8 cellular contexts compared by ENCODE assay signal in genomic region chr7:44769381-44770209, GRCh38. TPM values are rescaled to one million over a fixed set of nuclear protein-coding genes. Genes with fewer than 3 reads are reported as not detected.
DNase-seq lines count a peak whose midpoint lies in the region; ATAC-seq and TF ChIP-seq lines count a peak whose summit lies in the region.

No MANE protein-coding gene starts in this region.

- H3K4me3 ChIP-seq in astrocyte of the spinal cord (ENCODE audit: low read depth, low read length) (no peak overlapping the region), liver (ENCODE audit: low read depth in 1 of 3, low read length in 3 of 3) (no peak overlapping the region), upper lobe of left lung (peak overlapping the region in 1 of 4 donors; percentile 13)

- WGBS in liver: 47% methylated on average over 17 of the region's 17 CpGs
- WGBS in upper lobe of left lung, 2 donors: 39 to 41% methylated on average over 15 to 17 of the region's 17 CpGs

- H3K9ac ChIP-seq in liver (ENCODE audit: low read depth in 1 of 2, low read length in 2 of 2): peak overlapping the region in 1 of 2 donors; percentile 31

- peak in 1 of 2 donors; percentile 35 for TF ChIP-seq RAD21 in liver (IDR thresholded peaks at IDR 0.05)

- peaks cover 4 to 22% (median 7%) of the 10 kb centered on the region in 4 donors for H3K36me3 ChIP-seq in liver (ENCODE audit: control insufficient read depth in 4 of 4, insufficient read depth in 3 of 4, low read depth in 1 of 4, low read length in 3 of 4)
- H3K36me3 ChIP-seq in upper lobe of left lung: peaks cover 15 to 36% (median 30%) of the 10 kb centered on the region in 4 donors

- peaks cover 9 to 47% (median 43%) of the 10 kb centered on the region in 4 donors for H3K4me1 ChIP-seq in liver (ENCODE audit: control insufficient read depth in 4 of 4, insufficient read depth in 4 of 4, low read length in 3 of 4)
- H3K4me1 ChIP-seq in upper lobe of left lung: peaks cover 32 to 37% (median 34%) of the 10 kb centered on the region in 4 donors

- TF ChIP-seq EP300 in upper lobe of left lung (IDR thresholded peaks at IDR 0.05): no peak

- H3K27me3 ChIP-seq in liver (ENCODE audit: control insufficient read depth in 4 of 4, insufficient read depth in 4 of 4, low read length in 3 of 4) (no peaks in the 10 kb centered on the region), upper lobe of left lung (no peaks in the 10 kb centered on the region)

- TF ChIP-seq POLR2A in upper lobe of left lung (IDR thresholded peaks at IDR 0.05): peak in 1 of 4 donors; percentile 10

- TF ChIP-seq CTCF in astrocyte of the spinal cord (IDR thresholded peaks at IDR 0.05; ENCODE audit: low read depth, low read length): no peak
- no peak for TF ChIP-seq CTCF in liver (IDR thresholded peaks at IDR 0.05; ENCODE audit: low read depth, low read length, missing input control)
- no peak for TF ChIP-seq CTCF in upper lobe of left lung (IDR thresholded peaks at IDR 0.05)

- no peaks in the 10 kb centered on the region for H3K9me3 ChIP-seq in liver (ENCODE audit: control insufficient read depth in 4 of 4, low read length in 3 of 4)
- no peaks in the 10 kb centered on the region for H3K9me3 ChIP-seq in upper lobe of left lung

- peak; percentile 69 for DNase-seq in EL
- peak; percentile 35 for DNase-seq in HK-2 (ENCODE audit: unreplicated experiment)
- peak; percentile 64 for DNase-seq in astrocyte of the spinal cord (ENCODE audit: low read depth, low spot score)
- DNase-seq in upper lobe of left lung: no peak
- no peak for DNase-seq in stimulated activated CD4-positive, alpha-beta T cell treated with anti-CD3 and anti-CD28 coated beads, Interleukin-4, amount 100 ng/mL, for 1 hour
- DNase-seq in NCI-H2107 treated with DMSO at 0.1 percent for 48 hours (lab: John Stamatoyannopoulos, UW; ENCODE audit: unreplicated experiment): no peak

- in situ Hi-C loops in astrocyte of the spinal cord (cut with HindIII; ENCODE audit: low sequenced_read_pairs): no loop called here

- H3K27ac ChIP-seq in liver (ENCODE audit: low read depth in 1 of 2, low read length in 2 of 2) (peak overlapping the region; percentile 1 to 65), upper lobe of left lung (peak overlapping the region; percentile 47 to 75 (median 66))

- ATAC-seq in GM21367 (IDR thresholded peaks at IDR 0.05; ENCODE audit: unreplicated experiment) (peak; percentile 64), upper lobe of left lung (ENCODE audit: low FRiP score in 2 of 2) (peak; percentile 59 to 74)

TF ChIP-seq in liver, 16 proteins besides CTCF, POLR2A, EP300 and RAD21:
- no peak for TF ChIP-seq FOXA1 (IDR thresholded peaks at IDR 0.05)
- TF ChIP-seq NR2F2 (IDR thresholded peaks at IDR 0.05): no peak
- peak; percentile 25 for TF ChIP-seq SP1 (IDR thresholded peaks at IDR 0.05)
- peak; percentile 34 to 42 for TF ChIP-seq HNF4A (conservative IDR thresholded peaks at IDR 0.05)
- peak; percentile 19 to 66 for TF ChIP-seq RXRA (IDR thresholded peaks at IDR 0.05)
- no peak for TF ChIP-seq TAF1 (conservative IDR thresholded peaks at IDR 0.05)
TF ChIP-seq in liver: peak in this region for 3.

RNA-seq across cellular contexts. Expression of gene ZMIZ2, which starts 20.9 kb away (rescaled TPM):
- total RNA-seq in liver (10 to 100 TPM in 1 of 2 donors, 1 to 10 TPM in 1; 4.4 to 11.0 TPM), upper lobe of left lung (100 to 1,000 TPM in 2 of 6 donors, 10 to 100 TPM in 4; 27.0 to 161 (median 85.7) TPM)
- polyA plus RNA-seq in liver: 10 to 100 TPM in 1 of 2 donors, 1 to 10 TPM in 1; 4.5 to 11.6 TPM

RNA-seq across cellular contexts. Expression of gene PPIA, which starts 26.9 kb away (rescaled TPM):
- total RNA-seq in liver (1,000 to 10,000 TPM in 1 of 2 donors, 100 to 1,000 TPM in 1; 834 to 1,873 TPM), upper lobe of left lung (1,000 to 10,000 TPM in 5 of 6 donors, 100 to 1,000 TPM in 1; 351 to 1,606 (median 1,253) TPM)
- 1,000 to 10,000 TPM; 1,362 to 1,437 TPM for polyA plus RNA-seq in liver

Comparison
In these comparisons a context has a peak if more than half of its experiments do, and no peak if none do; other contexts are left out.
1. DNase-seq: peak in EL (single experiment), HK-2 (single experiment) and astrocyte of the spinal cord (single experiment); none in upper lobe of left lung (0 of 2), stimulated activated CD4-positive, alpha-beta T cell treated with anti-CD3 and anti-CD28 coated beads, Interleukin-4, amount 100 ng/mL, for 1 hour (single experiment) and NCI-H2107 treated with DMSO at 0.1 percent for 48 hours (single experiment).